23 cellular contexts compared by ENCODE assay signal in the genomic region with DNA sequence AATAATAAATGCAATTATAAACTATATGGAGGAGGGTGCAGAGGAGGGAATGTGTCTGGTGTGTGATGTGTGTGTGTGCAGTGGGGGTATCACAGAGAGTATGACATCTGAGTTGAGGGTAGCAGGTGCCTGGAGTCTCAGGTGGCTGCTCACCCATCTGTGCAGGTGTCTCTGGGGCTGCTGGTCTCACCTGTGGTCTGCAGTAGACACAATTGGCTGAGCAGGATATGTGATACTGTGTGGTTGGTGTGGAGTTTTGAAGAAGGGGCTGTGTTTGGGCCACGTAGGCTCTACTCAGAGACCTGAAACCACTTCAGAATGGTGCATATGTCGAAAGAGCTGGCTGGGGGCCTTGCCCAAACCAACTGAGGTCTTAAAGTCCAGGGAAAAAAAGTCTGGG.
"Had no signal": no experiment of that assay in that cellular context is flagged by ENCODE, and none has a peak within 500 bp of the region (broad histone marks: within the 10 kb centered on the region; RNA-seq: fewer than 3 reads in every experiment).

No MANE protein-coding gene starts in this region.

- H3K4me2 ChIP-seq: neural progenitor cell had no signal

- H3K9me3 ChIP-seq: breast epithelium, esophagus muscularis mucosa, heart right ventricle, lower lobe of right lung, spleen, testis, transverse colon had no signal

- H2AFZ ChIP-seq: neural progenitor cell had no signal

- H3K4me1 ChIP-seq: breast epithelium, esophagus muscularis mucosa, foreskin keratinocyte, lower lobe of right lung, neural progenitor cell, spleen, testis, transverse colon had no signal

- H3K36me3 ChIP-seq: breast epithelium, lower lobe of right lung, neural progenitor cell, spleen, transverse colon had no signal

- DNase-seq: activated CD4-positive, alpha-beta memory T cell treated with anti-CD3 and anti-CD28 coated beads, Interleukin-2, amount 10 ng/mL, durations not matched to agents 7 days and 5 days; activated CD4-positive, alpha-beta T cell treated with anti-CD3 and anti-CD28 coated beads, Interleukin-2, amount 10 ng/mL, durations not matched to agents 24 days and 14 days; activated CD4-positive, CD25-positive, alpha-beta regulatory T cell treated with anti-CD3 and anti-CD28 coated beads, Interleukin-2, amount 50 U/mL, for 72 hours; activated gamma-delta T cell treated with Interleukin-2 at 50 U/mL for 16 hours; activated naive CD8-positive, alpha-beta T cell treated with anti-CD3 and anti-CD28 coated beads, Interleukin-2, amount 50 U/mL, for 24 hours; activated T-cell treated with anti-CD3 and anti-CD28 coated beads, Interleukin-2, amount 50 U/mL, for 4 hours; amygdala; endodermal cell; foreskin keratinocyte; heart right ventricle; lower lobe of right lung; mesendoderm; natural killer cell; right cardiac atrium; spleen; stimulated activated naive CD8-positive, alpha-beta T cell treated with anti-CD3 and anti-CD28 coated beads, Interleukin-15, Interleukin-2, amounts not matched to agents 100 U/mL and 50 U/mL, for 24 hours; T1000; testis; transverse colon had no signal

- H3K9ac ChIP-seq: neural progenitor cell had no signal

- ATAC-seq: activated naive CD8-positive, alpha-beta T cell treated with anti-CD3 and anti-CD28 coated beads, Interleukin-2, amount 50 U/mL, for 24 hours; activated T-cell treated with anti-CD3 and anti-CD28 coated beads, Interleukin-2, amount 50 U/mL, for 4 hours; activated T-helper 17 cell treated with anti-CD3 and anti-CD28 coated beads, Interleukin-2, amount 50 U/mL, for 72 hours; foreskin keratinocyte; heart right ventricle; lower lobe of right lung; natural killer cell; right cardiac atrium; stimulated activated naive CD8-positive, alpha-beta T cell treated with anti-CD3 and anti-CD28 coated beads, Interleukin-15, Interleukin-2, amounts not matched to agents 100 U/mL and 50 U/mL, for 24 hours had no signal

- H3K27ac ChIP-seq: breast epithelium, esophagus muscularis mucosa, foreskin keratinocyte, heart right ventricle, lower lobe of right lung, neural progenitor cell, spleen, testis, transverse colon had no signal

- H3K4me3 ChIP-seq: breast epithelium, esophagus muscularis mucosa, heart right ventricle, lower lobe of right lung, neural progenitor cell, spleen, testis, transverse colon had no signal

- H3K27me3 ChIP-seq: breast epithelium, esophagus muscularis mucosa, heart right ventricle, neural progenitor cell, testis, transverse colon had no signal
